Comparison of ENCODE assay signal across 11 cellular contexts in the genomic region with DNA sequence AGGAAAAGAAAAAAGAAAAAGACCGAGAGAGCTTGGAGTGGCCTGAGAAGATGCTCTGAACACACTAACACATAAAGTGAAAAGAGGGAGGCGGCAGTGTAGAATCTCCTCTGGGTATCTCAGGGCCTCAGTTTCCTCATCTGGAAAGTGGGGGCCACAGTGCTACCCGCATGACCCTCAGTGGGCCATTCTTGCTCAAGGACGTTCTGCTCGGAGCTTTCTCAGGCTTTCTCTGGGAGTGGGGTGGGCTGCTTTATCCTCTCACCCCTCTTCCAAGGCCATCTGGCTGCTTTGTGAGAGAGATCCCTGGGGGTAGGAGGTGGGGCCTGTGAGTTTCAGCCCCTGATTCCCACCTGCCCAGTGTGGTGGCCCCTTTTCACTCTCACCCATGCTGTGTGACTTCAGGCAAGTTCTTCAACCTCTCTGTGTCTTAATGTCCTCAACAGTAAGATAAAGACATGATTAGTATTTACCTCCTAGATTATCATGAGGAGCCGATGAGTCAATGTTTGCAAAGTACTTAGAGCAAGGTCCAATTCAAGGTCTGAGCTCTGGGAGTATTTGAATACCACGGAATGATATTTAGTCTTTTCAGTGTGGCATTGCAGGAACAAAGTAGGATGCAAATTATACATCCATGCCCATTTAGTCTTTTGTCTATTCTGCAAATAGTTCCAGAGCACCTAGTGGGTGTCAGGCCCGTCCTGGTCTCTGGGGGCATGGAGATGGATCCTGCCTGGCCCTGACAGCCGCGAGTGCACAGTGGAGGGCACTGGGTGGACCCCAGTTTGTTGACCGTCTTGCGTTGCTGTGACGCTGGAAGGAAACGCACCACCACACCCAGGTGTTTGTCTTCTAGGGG. TPM values are rescaled to one million over a fixed set of nuclear protein-coding genes. Genes with fewer than 3 reads are reported as not detected.
DNase-seq lines count a peak whose midpoint lies in the region; ATAC-seq and TF ChIP-seq lines count a peak whose summit lies in the region.
"Had no signal": no experiment of that assay in that cellular context is flagged by ENCODE, and none has a peak within 500 bp of the region (broad histone marks: within the 10 kb centered on the region; RNA-seq: fewer than 3 reads in every experiment).

No MANE protein-coding gene starts in this region.

- DNase-seq in HT-29 (ENCODE audit: low spot score), result peak; percentile 64
- peak; percentile 55 for DNase-seq in SW480 (ENCODE audit: low spot score)
- peak; percentile 29 to 49 for DNase-seq in left lung
- no peak for DNase-seq in T1000 (lab: John Stamatoyannopoulos, UW)
- no peak for DNase-seq in activated naive CD4-positive, alpha-beta T cell treated with anti-CD3 and anti-CD28 coated beads, Interleukin-2, amount 50 U/mL, for 16 hours
- no peak for DNase-seq in stimulated activated CD8-positive, alpha-beta memory T cell treated with anti-CD3 and anti-CD28 coated beads, Interleukin-4, amount 100 ng/mL, for 48 hours
- no peak for DNase-seq in WERI-Rb-1
- DNase-seq: CD4-positive, CD25-positive, alpha-beta regulatory T cell; Right ventricle myocardium superior; stimulated activated naive CD8-positive, alpha-beta T cell treated with anti-CD3 and anti-CD28 coated beads, Interleukin-15, Interleukin-2, amounts not matched to agents 100 U/mL and 50 U/mL, for 24 hours had no signal

- peaks cover 28% of the 10 kb centered on the region for H3K4me1 ChIP-seq in ACC112 (ENCODE audit: control insufficient read depth, insufficient read depth, low read length, unreplicated experiment)
- H3K4me1 ChIP-seq in left lung, result peaks cover 2 to 66% of the 10 kb centered on the region in 2 donors

- H2AFZ ChIP-seq in ACC112 (ENCODE audit: low read length, unreplicated experiment), result no peak overlapping the region

- H3K4me3 ChIP-seq in ACC112 (ENCODE audit: low read depth, low read length) (no peak overlapping the region), left lung (no peak overlapping the region), WERI-Rb-1 (ENCODE audit: low read depth, low read length) (no peak overlapping the region)

- H3K36me3 ChIP-seq in ACC112 (ENCODE audit: insufficient read depth, low read length), result peaks cover 8% of the 10 kb centered on the region; the same call in 1 of the 2 replicates
- H3K36me3 ChIP-seq in left lung, result peaks cover 0 to 4% of the 10 kb centered on the region in 2 donors
- peaks cover 55% of the 10 kb centered on the region for H3K36me3 ChIP-seq in WERI-Rb-1

- H3K9me3 ChIP-seq in left lung (no peaks in the 10 kb centered on the region), WERI-Rb-1 (ENCODE audit: severe bottlenecking) (no peaks in the 10 kb centered on the region)

- ATAC-seq in left lung, result peak; percentile 33
- ATAC-seq: stimulated activated naive CD8-positive, alpha-beta T cell treated with anti-CD3 and anti-CD28 coated beads, Interleukin-15, Interleukin-2, amounts not matched to agents 100 U/mL and 50 U/mL, for 24 hours had no signal

- H3K27ac ChIP-seq in ACC112 (ENCODE audit: low read depth, low read length), result peak overlapping the region; percentile 41; the same call in 1 of the 2 replicates
- H3K27ac ChIP-seq in left lung, result no peak overlapping the region
- H3K27ac ChIP-seq in WERI-Rb-1, result no peak overlapping the region

- H3K27me3 ChIP-seq in ACC112 (ENCODE audit: insufficient read depth, low read length) (no peaks in the 10 kb centered on the region), left lung (peaks cover 0 to 7% of the 10 kb centered on the region in 2 donors), WERI-Rb-1 (ENCODE audit: insufficient read depth, low read depth, severe bottlenecking) (no peaks in the 10 kb centered on the region)

- TF ChIP-seq CTCF in left lung (IDR thresholded peaks at IDR 0.05), result no peak
- no peak for TF ChIP-seq CTCF in WERI-Rb-1 (IDR thresholded peaks at IDR 0.05; ENCODE audit: low read depth, low read length)

- H3K79me2 ChIP-seq in ACC112 (ENCODE audit: control insufficient read depth, insufficient read depth, low read length, unreplicated experiment), result no peaks in the 10 kb centered on the region

- intact Hi-C loops in left lung (cut with DNase I), result loop anchor here in 1 of 2 donors (5.0 to 10.0 kb wide), 2 partner anchors 98 to 145 kb away; partner anchors contain the start of genes BLCAP and NNAT

RNA-seq across cellular contexts. Expression of gene SRC, which starts 34.3 kb away (rescaled TPM):
- 113 and 161 TPM in 2 replicates for total RNA-seq in HT-29 (2014; rRNA removed; shearing (Covaris generic))
- total RNA-seq in left lung, result 10 to 100 TPM; 37.4 to 53.5 TPM

Comparison
In these comparisons a context has a peak if more than half of its experiments do, and no peak if none do; other contexts are left out.
1. DNase-seq: peak in HT-29 (single experiment), SW480 (single experiment) and left lung (2 of 2); none in T1000 (single experiment), activated naive CD4-positive, alpha-beta T cell treated with anti-CD3 and anti-CD28 coated beads, Interleukin-2, amount 50 U/mL, for 16 hours (single experiment), stimulated activated CD8-positive, alpha-beta memory T cell treated with anti-CD3 and anti-CD28 coated beads, Interleukin-4, amount 100 ng/mL, for 48 hours (single experiment) and WERI-Rb-1 (single experiment).